9 cellular contexts compared by ENCODE assay signal in the genomic region with DNA sequence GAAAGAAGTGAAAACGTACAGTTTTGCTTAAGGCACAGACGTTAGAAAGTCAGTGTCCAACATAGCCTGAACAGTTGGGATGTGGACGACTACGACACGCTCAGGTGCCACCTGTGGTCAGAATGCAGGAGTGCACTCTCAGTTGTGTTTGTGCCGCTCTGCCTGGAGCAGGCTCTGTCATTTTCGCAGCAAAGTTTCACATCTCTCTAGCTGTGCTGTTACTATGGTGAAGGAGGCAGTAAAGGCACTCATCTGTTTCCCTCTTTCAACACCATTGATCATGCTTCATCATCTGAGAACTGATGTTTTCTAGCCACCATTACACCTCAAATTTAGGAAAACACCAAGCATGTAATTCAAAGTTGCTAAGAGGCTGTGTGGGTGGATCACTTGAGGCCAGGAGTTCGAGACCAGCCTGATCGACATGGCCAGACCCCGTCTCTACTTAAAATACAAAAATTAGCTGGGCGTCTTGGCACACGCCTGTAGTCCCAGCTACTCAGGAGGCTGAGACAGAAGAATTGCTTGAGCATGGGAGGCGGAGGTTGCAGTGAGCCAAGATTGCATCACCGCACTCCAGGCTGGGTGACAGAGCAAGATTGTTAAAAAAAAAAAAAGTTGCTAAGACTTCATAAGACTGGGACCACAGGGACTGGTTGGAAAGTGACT. TPM values are rescaled to one million over a fixed set of nuclear protein-coding genes. Genes with fewer than 3 reads are reported as not detected.
DNase-seq lines count a peak whose midpoint lies in the region; ATAC-seq, FAIRE-seq and TF ChIP-seq lines count a peak whose summit lies in the region.
"Had no signal": no experiment of that assay in that cellular context is flagged by ENCODE, and none has a peak within 500 bp of the region (broad histone marks: within the 10 kb centered on the region; RNA-seq: fewer than 3 reads in every experiment).

No MANE protein-coding gene starts in this region.

- no peaks in the 10 kb centered on the region for H3K9me3 ChIP-seq in K562 (replicated peaks; ENCODE audit: control insufficient read depth, insufficient read depth, low read depth, low read length)

- H3K36me3 ChIP-seq in K562 (ENCODE audit: control insufficient read depth, insufficient read depth, low read length) = no peaks in the 10 kb centered on the region

- peaks cover 0 to 6% of the 10 kb centered on the region in 2 experiments; a peak in 1 of 5 replicates for H3K4me1 ChIP-seq in K562 (replicated peaks in 1 of 2; ENCODE audit: control insufficient read depth in 2 of 2, insufficient read depth in 2 of 2, low read length in 2 of 2)

- intact Hi-C loops in K562 (cut with micrococcal nuclease) = loop anchor here (1.0 kb wide), 1 partner anchor 71 kb away; no protein-coding TSS in a partner anchor

- H4K20me1 ChIP-seq in K562 (replicated peaks; ENCODE audit: control insufficient read depth, insufficient read depth, low read length) = no peaks in the 10 kb centered on the region

- no peaks in the 10 kb centered on the region for H3K79me2 ChIP-seq in K562 (ENCODE audit: control insufficient read depth, insufficient read depth, low read length)

- no peak for TF ChIP-seq POLR2A in K562 (conservative IDR thresholded peaks at IDR 0.05)

- DNase-seq in NCI-H2107 treated with DMSO at 0.1 percent for 48 hours (lab: John Stamatoyannopoulos, UW; ENCODE audit: unreplicated experiment) (peak; percentile 44), NCI-H2107 (lab: John Stamatoyannopoulos, UW) (no peak), RCC 7860 (ENCODE audit: low spot score) (peak; percentile 17), K562 (ENCODE audit: extremely low read depth in 1 of 4, low spot score in 3 of 4) (peak; percentile 58 to 65 (median 60)), lung microvascular endothelial cell (ENCODE audit: low read depth in 2 of 2) (peak; percentile 16 to 69), NCI-H1436 treated with DMSO at 0.1 percent for 48 hours (lab: John Stamatoyannopoulos, UW) (no peak)

- TF ChIP-seq CTCF in K562 (IDR thresholded peaks at IDR 0.05 in 2 of 3, conservative IDR thresholded peaks at IDR 0.05 in 1 of 3; ENCODE audit: insufficient read depth in 2 of 3, low read depth in 1 of 3, low read length in 3 of 3) = peak; percentile 68 to 76 (median 72)

- TF ChIP-seq RAD21 in K562 (CRISPR knock-in tag; conservative IDR thresholded peaks at IDR 0.05 in 1 of 2, IDR thresholded peaks at IDR 0.05 in 1 of 2) = peak; percentile 35 to 61; a peak in 3 of 4 replicates

- POLR2A ChIA-PET in K562 (lab: Yijun Ruan, JAX) = interaction anchor here (0.9 to 1.0 kb wide), 2 partner anchors 16 to 25 kb away, joined by 4 read pairs; no protein-coding TSS in a partner anchor

- no peak overlapping the region for H3K4me2 ChIP-seq in K562 (ENCODE audit: insufficient read depth, low read length)

- CTCF ChIA-PET in K562 (lab: Yijun Ruan, JAX; ENCODE audit: low intra/inter-chr PET ratio) = interaction anchor here (0.6 to 2.3 kb wide), 3 partner anchors 71 to 518 kb away, joined by 3 to 13 read pairs (median 4); no protein-coding TSS in a partner anchor

- H3K4me3 ChIP-seq in K562 = no peak overlapping the region

- H3K27ac ChIP-seq in K562 (ENCODE audit: extremely low read depth, low read depth, low read length) = no peak overlapping the region
- H3K27ac ChIP-seq: epithelial cell of prostate had no signal

- no peak for TF ChIP-seq EP300 in K562 (IDR thresholded peaks at IDR 0.05; ENCODE audit: low read length)

- FAIRE-seq in RCC 7860 (lab: Jason Lieb, UNC) = no peak
- peak; percentile 98 for FAIRE-seq in K562 (lab: Jason Lieb, UNC)

- no peaks in the 10 kb centered on the region for H3K9me1 ChIP-seq in K562 (ENCODE audit: control insufficient read depth, insufficient read depth, low read length)

- no peak overlapping the region for H2AFZ ChIP-seq in K562 (ENCODE audit: low read depth, low read length)

- in situ Hi-C loops in K562 (cut with MboI) = no loop called here

- WGBS in K562 (ENCODE audit: insufficient coverage, low coverage, missing lambda C conversion rate) = 6% methylated on average over 14 of the region's 14 CpGs

- H3K27me3 ChIP-seq in K562 (ENCODE audit: control insufficient read depth in 2 of 2, insufficient read depth in 2 of 2, low read length in 2 of 2) = peaks cover 28 to 42% of the 10 kb centered on the region in 2 experiments

- ATAC-seq in GM21390 (IDR thresholded peaks at IDR 0.05; ENCODE audit: unreplicated experiment) = peak; percentile 99
- ATAC-seq in HG03520 (IDR thresholded peaks at IDR 0.05; ENCODE audit: unreplicated experiment) = peak; percentile 100
- ATAC-seq in K562 = peak; percentile 99

- no peak overlapping the region for H3K9ac ChIP-seq in K562 (ENCODE audit: insufficient read depth in 1 of 2, low read depth in 2 of 2, low read length in 2 of 2)

- BruUV-seq in K562 (replicated peaks; lab: Mats Ljungman, UMichigan) = no TSS peak

TF ChIP-seq in K562, 482 proteins besides CTCF, POLR2A, EP300 and RAD21 (continues in another document):
- TF ChIP-seq TRIM24 (IDR thresholded peaks at IDR 0.05) (peak in 1 of 2 experiments; percentile 48; a peak in 1 of 4 replicates), CREM (IDR thresholded peaks at IDR 0.05; ENCODE audit: low read depth) (peak; percentile 56), NRF1 (conservative IDR thresholded peaks at IDR 0.05 in 1 of 2, IDR thresholded peaks at IDR 0.05 in 1 of 2) (peak; percentile 32 to 51; a peak in 3 of 4 replicates), SMC3 (conservative IDR thresholded peaks at IDR 0.05; ENCODE audit: insufficient read depth, low read depth, low read length) (peak; percentile 47), STAG1 (CRISPR knock-in tag; IDR thresholded peaks at IDR 0.05; ENCODE audit: borderline replicate concordance) (peak; percentile 14; the same call in 1 of the 2 replicates), CEBPB (tag; IDR thresholded peaks at IDR 0.05) (peak; percentile 86), ZNF384 (IDR thresholded peaks at IDR 0.05; ENCODE audit: low read depth, low read length) (peak; percentile 38; the same call in 1 of the 2 replicates), EGR1 (conservative IDR thresholded peaks at IDR 0.05) (peak; percentile 31; the same call in 1 of the 2 replicates), CEBPG (CRISPR knock-in tag; IDR thresholded peaks at IDR 0.05) (peak; percentile 65), CEBPG (tag; conservative IDR thresholded peaks at IDR 0.05 in 1 of 2, IDR thresholded peaks at IDR 0.05 in 1 of 2) (peak in 1 of 2 experiments; percentile 77), ESRRA (IDR thresholded peaks at IDR 0.05; ENCODE audit: borderline replicate concordance, low read depth) (no peak), RBM14 (IDR thresholded peaks at IDR 0.05; ENCODE audit: borderline replicate concordance, insufficient read depth, low read depth, low read length) (no peak), ZNF77 (CRISPR knock-in tag; IDR thresholded peaks at IDR 0.05) (no peak), ZNF668 (CRISPR knock-in tag; IDR thresholded peaks at IDR 0.05) (no peak), ZNF507 (tag; conservative IDR thresholded peaks at IDR 0.05) (no peak), SLC30A9 (CRISPR knock-in tag; IDR thresholded peaks at IDR 0.05) (no peak)
- TF ChIP-seq, protein P1, sequence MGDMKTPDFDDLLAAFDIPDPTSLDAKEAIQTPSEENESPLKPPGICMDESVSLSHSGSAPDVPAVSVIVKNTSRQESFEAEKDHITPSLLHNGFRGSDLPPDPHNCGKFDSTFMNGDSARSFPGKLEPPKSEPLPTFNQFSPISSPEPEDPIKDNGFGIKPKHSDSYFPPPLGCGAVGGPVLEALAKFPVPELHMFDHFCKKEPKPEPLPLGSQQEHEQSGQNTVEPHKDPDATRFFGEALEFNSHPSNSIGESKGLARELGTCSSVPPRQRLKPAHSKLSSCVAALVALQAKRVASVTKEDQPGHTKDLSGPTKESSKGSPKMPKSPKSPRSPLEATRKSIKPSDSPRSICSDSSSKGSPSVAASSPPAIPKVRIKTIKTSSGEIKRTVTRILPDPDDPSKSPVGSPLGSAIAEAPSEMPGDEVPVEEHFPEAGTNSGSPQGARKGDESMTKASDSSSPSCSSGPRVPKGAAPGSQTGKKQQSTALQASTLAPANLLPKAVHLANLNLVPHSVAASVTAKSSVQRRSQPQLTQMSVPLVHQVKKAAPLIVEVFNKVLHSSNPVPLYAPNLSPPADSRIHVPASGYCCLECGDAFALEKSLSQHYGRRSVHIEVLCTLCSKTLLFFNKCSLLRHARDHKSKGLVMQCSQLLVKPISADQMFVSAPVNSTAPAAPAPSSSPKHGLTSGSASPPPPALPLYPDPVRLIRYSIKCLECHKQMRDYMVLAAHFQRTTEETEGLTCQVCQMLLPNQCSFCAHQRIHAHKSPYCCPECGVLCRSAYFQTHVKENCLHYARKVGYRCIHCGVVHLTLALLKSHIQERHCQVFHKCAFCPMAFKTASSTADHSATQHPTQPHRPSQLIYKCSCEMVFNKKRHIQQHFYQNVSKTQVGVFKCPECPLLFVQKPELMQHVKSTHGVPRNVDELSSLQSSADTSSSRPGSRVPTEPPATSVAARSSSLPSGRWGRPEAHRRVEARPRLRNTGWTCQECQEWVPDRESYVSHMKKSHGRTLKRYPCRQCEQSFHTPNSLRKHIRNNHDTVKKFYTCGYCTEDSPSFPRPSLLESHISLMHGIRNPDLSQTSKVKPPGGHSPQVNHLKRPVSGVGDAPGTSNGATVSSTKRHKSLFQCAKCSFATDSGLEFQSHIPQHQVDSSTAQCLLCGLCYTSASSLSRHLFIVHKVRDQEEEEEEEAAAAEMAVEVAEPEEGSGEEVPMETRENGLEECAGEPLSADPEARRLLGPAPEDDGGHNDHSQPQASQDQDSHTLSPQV (IDR thresholded peaks at IDR 0.05) = no peak

RNA-seq across cellular contexts. Expression of gene DNAJA2, which starts 44.9 kb away (rescaled TPM):
- total RNA-seq in K562 (2011; cell fraction: chromatin; rRNA removed; ENCODE audit: low replicate concordance) = 34.0 and 48.2 TPM in 2 replicates
- 21.2 TPM in 2 replicates for total RNA-seq in K562 (2011; cell fraction: nucleolus; rRNA removed)
- total RNA-seq in K562 (2011; cell fraction: nucleoplasm; rRNA removed) = 38.9 and 53.0 TPM in 2 replicates
- 55.4 and 55.9 TPM in 2 replicates for total RNA-seq in K562 (2014; rRNA removed)
- total RNA-seq in K562 (2014; rRNA removed; fragmentation: Illumina TruSeq; extraction: Trizol) = 75.9 and 89.6 TPM in 2 replicates
- total RNA-seq in K562 (2015; rRNA removed; fragmentation: Illumina TruSeq; extraction: Trizol) = 72.4 and 75.0 TPM in 2 replicates
- 63.0 and 68.8 TPM in 2 replicates for total RNA-seq in K562 (2021)
- polyA plus RNA-seq in K562 (2011; rRNA removed) = 12.8 and 24.1 TPM in 2 replicates
- 3.5 and 6.3 TPM in 2 replicates for polyA plus RNA-seq in K562 (2011; cell fraction: cytosol; rRNA removed)
- polyA plus RNA-seq in K562 (2011; cell fraction: nucleus; rRNA removed) = 9.1 and 12.8 TPM in 2 replicates
- polyA plus RNA-seq in K562 (2012) = 31.8 and 47.2 TPM in 2 replicates
- 48.1 and 50.7 TPM in 2 replicates for polyA plus RNA-seq in K562 (2014; fragmentation: Illumina TruSeq; extraction: Trizol)
- 10 to 100 TPM; 31.6 to 38.2 TPM for polyA plus RNA-seq in K562 (2014; fragmentation: Nextera tagmentation; extraction: Ambion mirVana)
- polyA plus RNA-seq in K562 (2014; rRNA removed) = 29.2 and 30.4 TPM in 2 replicates
- 56.8 and 74.4 TPM in 2 replicates for polyA minus RNA-seq in K562 (2011; rRNA and poly(A)+ RNA removed)
- polyA minus RNA-seq in K562 (2011; cell fraction: cytosol; rRNA and poly(A)+ RNA removed) = 23.4 and 30.2 TPM in 2 replicates
- polyA minus RNA-seq in K562 (2011; cell fraction: nucleus; rRNA and poly(A)+ RNA removed) = 12.9 and 25.8 TPM in 2 replicates
- total RNA-seq in lung microvascular endothelial cell = 49.7 and 58.9 TPM in 2 replicates

Comparison
In these comparisons a context has a peak if more than half of its experiments do, and no peak if none do; other contexts are left out.
1. DNase-seq: peak in NCI-H2107 treated with DMSO at 0.1 percent for 48 hours (single experiment), RCC 7860 (single experiment), K562 (4 of 4) and lung microvascular endothelial cell (2 of 2); none in NCI-H2107 (single experiment) and NCI-H1436 treated with DMSO at 0.1 percent for 48 hours (single experiment).
2. Peak in every context shown above with its lines, with median percentiles within 50 percentile points of each other: ATAC-seq.